Comparison of ENCODE assay signal across 1 cellular context in genomic region chr11:28099715-28100114, GRCh38.
TF ChIP-seq lines count a peak whose summit lies in the region.

No MANE protein-coding gene starts in this region.

TF ChIP-seq in HepG2, 621 proteins besides CTCF, POLR2A, EP300 and RAD21:
- TF ChIP-seq TRAFD1 (CRISPR knock-in tag; IDR thresholded peaks at IDR 0.05; ENCODE audit: borderline replicate concordance), result no peak
- no peak for TF ChIP-seq FOXK1 (CRISPR knock-in tag; IDR thresholded peaks at IDR 0.05; ENCODE audit: borderline replicate concordance, low read depth)
- TF ChIP-seq, protein P1, sequence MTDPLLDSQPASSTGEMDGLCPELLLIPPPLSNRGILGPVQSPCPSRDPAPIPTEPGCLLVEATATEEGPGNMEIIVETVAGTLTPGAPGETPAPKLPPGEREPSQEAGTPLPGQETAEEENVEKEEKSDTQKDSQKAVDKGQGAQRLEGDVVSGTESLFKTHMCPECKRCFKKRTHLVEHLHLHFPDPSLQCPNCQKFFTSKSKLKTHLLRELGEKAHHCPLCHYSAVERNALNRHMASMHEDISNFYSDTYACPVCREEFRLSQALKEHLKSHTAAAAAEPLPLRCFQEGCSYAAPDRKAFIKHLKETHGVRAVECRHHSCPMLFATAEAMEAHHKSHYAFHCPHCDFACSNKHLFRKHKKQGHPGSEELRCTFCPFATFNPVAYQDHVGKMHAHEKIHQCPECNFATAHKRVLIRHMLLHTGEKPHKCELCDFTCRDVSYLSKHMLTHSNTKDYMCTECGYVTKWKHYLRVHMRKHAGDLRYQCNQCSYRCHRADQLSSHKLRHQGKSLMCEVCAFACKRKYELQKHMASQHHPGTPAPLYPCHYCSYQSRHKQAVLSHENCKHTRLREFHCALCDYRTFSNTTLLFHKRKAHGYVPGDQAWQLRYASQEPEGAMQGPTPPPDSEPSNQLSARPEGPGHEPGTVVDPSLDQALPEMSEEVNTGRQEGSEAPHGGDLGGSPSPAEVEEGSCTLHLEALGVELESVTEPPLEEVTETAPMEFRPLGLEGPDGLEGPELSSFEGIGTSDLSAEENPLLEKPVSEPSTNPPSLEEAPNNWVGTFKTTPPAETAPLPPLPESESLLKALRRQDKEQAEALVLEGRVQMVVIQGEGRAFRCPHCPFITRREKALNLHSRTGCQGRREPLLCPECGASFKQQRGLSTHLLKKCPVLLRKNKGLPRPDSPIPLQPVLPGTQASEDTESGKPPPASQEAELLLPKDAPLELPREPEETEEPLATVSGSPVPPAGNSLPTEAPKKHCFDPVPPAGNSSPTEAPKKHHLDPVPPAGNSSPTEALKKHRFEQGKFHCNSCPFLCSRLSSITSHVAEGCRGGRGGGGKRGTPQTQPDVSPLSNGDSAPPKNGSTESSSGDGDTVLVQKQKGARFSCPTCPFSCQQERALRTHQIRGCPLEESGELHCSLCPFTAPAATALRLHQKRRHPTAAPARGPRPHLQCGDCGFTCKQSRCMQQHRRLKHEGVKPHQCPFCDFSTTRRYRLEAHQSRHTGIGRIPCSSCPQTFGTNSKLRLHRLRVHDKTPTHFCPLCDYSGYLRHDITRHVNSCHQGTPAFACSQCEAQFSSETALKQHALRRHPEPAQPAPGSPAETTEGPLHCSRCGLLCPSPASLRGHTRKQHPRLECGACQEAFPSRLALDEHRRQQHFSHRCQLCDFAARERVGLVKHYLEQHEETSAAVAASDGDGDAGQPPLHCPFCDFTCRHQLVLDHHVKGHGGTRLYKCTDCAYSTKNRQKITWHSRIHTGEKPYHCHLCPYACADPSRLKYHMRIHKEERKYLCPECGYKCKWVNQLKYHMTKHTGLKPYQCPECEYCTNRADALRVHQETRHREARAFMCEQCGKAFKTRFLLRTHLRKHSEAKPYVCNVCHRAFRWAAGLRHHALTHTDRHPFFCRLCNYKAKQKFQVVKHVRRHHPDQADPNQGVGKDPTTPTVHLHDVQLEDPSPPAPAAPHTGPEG (CRISPR knock-in tag; IDR thresholded peaks at IDR 0.05), result no peak
- no peak for TF ChIP-seq RBFOX2 (IDR thresholded peaks at IDR 0.05; ENCODE audit: low read depth, low read length)
- TF ChIP-seq ZNF564 (CRISPR knock-in tag; IDR thresholded peaks at IDR 0.05), result no peak
- TF ChIP-seq POLR2AphosphoS2 (IDR thresholded peaks at IDR 0.05; ENCODE audit: low read depth, low read length), result no peak
- no peak for TF ChIP-seq ZSCAN21 (CRISPR knock-in tag; IDR thresholded peaks at IDR 0.05; ENCODE audit: borderline replicate concordance)
- no peak for TF ChIP-seq ZFX (CRISPR knock-in tag; IDR thresholded peaks at IDR 0.05; ENCODE audit: low read depth)
- TF ChIP-seq KLF9 (CRISPR knock-in tag; IDR thresholded peaks at IDR 0.05; ENCODE audit: low read depth), result no peak
- no peak for TF ChIP-seq SKI (IDR thresholded peaks at IDR 0.05; ENCODE audit: partially characterized antibody)
- TF ChIP-seq ZSCAN29 (CRISPR knock-in tag; conservative IDR thresholded peaks at IDR 0.05), result no peak
- no peak for TF ChIP-seq SMYD3 (CRISPR knock-in tag; IDR thresholded peaks at IDR 0.05)
- no peak for TF ChIP-seq GLI4 (CRISPR knock-in tag; IDR thresholded peaks at IDR 0.05; ENCODE audit: borderline replicate concordance)
- TF ChIP-seq ZNF609 (CRISPR knock-in tag; IDR thresholded peaks at IDR 0.05; ENCODE audit: borderline replicate concordance), result no peak
